ENCODE assay signal across 8 cellular contexts in genomic region chr19:3505598-3506383, GRCh38. TPM values are rescaled to one million over a fixed set of nuclear protein-coding genes. Genes with fewer than 3 reads are reported as not detected.
DNase-seq lines count a peak whose midpoint lies in the region; ATAC-seq and TF ChIP-seq lines count a peak whose summit lies in the region.

FZR1 (plus strand) TSS chr19:3506311; CDS start chr19:3522990, 16,679 bp downstream.

- TF ChIP-seq CTCF in right atrium auricular region (IDR thresholded peaks at IDR 0.05) (no peak), uterus (IDR thresholded peaks at IDR 0.05) (peak in 1 of 4 experiments; percentile 42)

- H3K4me1 ChIP-seq in right atrium auricular region (peaks cover 0 to 36% of the 10 kb centered on the region in 2 donors), uterus (peaks cover 0 to 3% of the 10 kb centered on the region in 2 donors)

- intact Hi-C loops in uterus (cut with DNase I; ENCODE audit: low total_unique reads) = no loop called here

- ATAC-seq in HG02885 (IDR thresholded peaks at IDR 0.05; ENCODE audit: poor library complexity, unreplicated experiment) = peak; percentile 90
- ATAC-seq in T-helper 17 cell = peak; percentile 88

- H3K27ac ChIP-seq in angular gyrus (ENCODE audit: low read depth, low read length) = peak within 1 kb of the TSS; percentile 77
- peak within 1 kb of the TSS; percentile 79 to 89 for H3K27ac ChIP-seq in right atrium auricular region
- H3K27ac ChIP-seq in uterus = peak within 1 kb of the TSS; percentile 79 to 90

- peak within 1 kb of the TSS; percentile 99 for H3K4me3 ChIP-seq in right atrium auricular region
- peak within 1 kb of the TSS; percentile 56 to 100 for H3K4me3 ChIP-seq in uterus

- H3K27me3 Mint-ChIP-seq in T-helper 17 cell = no peaks in the 10 kb centered on the region

- H3K36me3 Mint-ChIP-seq in T-helper 17 cell (ENCODE audit: low read depth) = peaks cover 4% of the 10 kb centered on the region

- H3K4me1 Mint-ChIP-seq in T-helper 17 cell = peaks cover 40% of the 10 kb centered on the region

- TF ChIP-seq POLR2A in GM15510 (IDR thresholded peaks at IDR 0.05; ENCODE audit: borderline replicate concordance, extremely low read depth, insufficient read length) (peak; percentile 73), uterus (IDR thresholded peaks at IDR 0.05) (peak; percentile 62 to 84)

- peak; percentile 87 for DNase-seq in NCI-H1694 treated with DMSO at 0.1 percent for 48 hours (lab: John Stamatoyannopoulos, UW)
- peak; percentile 99 to 100 (median 100) for DNase-seq in T-helper 17 cell
- DNase-seq in right atrium auricular region (ENCODE audit: low spot score) = peak; percentile 99
- peak; percentile 90 for DNase-seq in pulmonary artery endothelial cell (ENCODE audit: low read depth, low spot score)
- peak; percentile 98 to 99 for DNase-seq in uterus

- peak within 1 kb of the TSS; percentile 97 for H3K4me3 Mint-ChIP-seq in T-helper 17 cell

- no peaks in the 10 kb centered on the region for H3K27me3 ChIP-seq in right atrium auricular region
- H3K27me3 ChIP-seq in uterus = no peaks in the 10 kb centered on the region

- H3K27ac Mint-ChIP-seq in T-helper 17 cell = peak within 1 kb of the TSS; percentile 97

- H3K36me3 ChIP-seq in right atrium auricular region = no peaks in the 10 kb centered on the region
- no peaks in the 10 kb centered on the region for H3K36me3 ChIP-seq in uterus

- H3K9me3 ChIP-seq in T-helper 17 cell (ENCODE audit: control insufficient read depth, low read length, poor library complexity, severe bottlenecking) = no peaks in the 10 kb centered on the region
- no peaks in the 10 kb centered on the region for H3K9me3 ChIP-seq in right atrium auricular region
- no peaks in the 10 kb centered on the region for H3K9me3 ChIP-seq in uterus

RNA-seq across cellular contexts. Expression of gene FZR1, which starts in this region (rescaled TPM):
- total RNA-seq in T-helper 17 cell = 10 to 100 TPM; 95.0 to 96.6 TPM
- total RNA-seq in right atrium auricular region = 10 to 100 TPM; 20.6 to 21.7 TPM
- total RNA-seq in pulmonary artery endothelial cell = 46.1 and 46.6 TPM in 2 replicates
- 10 to 100 TPM in 3 of 4 donors, 1 to 10 TPM in 1; 3.8 to 70.8 (median 33.0) TPM for total RNA-seq in uterus

Comparison
In these comparisons a context has a peak if more than half of its experiments do, and no peak if none do; other contexts are left out.
1. Peak in every context shown above with its lines: DNase-seq, ATAC-seq, H3K4me3 ChIP-seq and H3K27ac ChIP-seq.